Comparison of ENCODE assay signal across 1 cellular context in the genomic region with DNA sequence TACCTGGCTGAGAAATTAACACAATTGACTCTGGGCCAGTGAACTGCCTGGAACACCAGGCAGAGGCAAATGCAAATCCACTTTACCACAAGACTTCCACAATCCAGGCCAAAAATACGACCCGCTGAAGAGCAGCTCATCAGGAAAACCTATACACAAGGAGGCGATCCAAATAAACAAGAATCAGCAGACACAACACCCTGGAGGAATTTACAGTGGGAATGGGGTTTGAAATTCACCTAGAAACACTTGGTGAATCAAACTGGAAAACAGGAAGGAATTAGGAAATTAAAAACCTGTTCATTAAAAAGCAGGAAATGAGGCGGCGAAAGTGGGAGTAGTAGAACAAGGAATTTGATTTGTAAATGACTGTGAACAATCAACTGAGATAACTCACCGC.
TF ChIP-seq lines count a peak whose summit lies in the region.

No MANE protein-coding gene starts in this region.

TF ChIP-seq in K562, 482 proteins besides CTCF, POLR2A, EP300 and RAD21:
- TF ChIP-seq ZNF174 (CRISPR knock-in tag; IDR thresholded peaks at IDR 0.05) (no peak), RNF219 (CRISPR knock-in tag; IDR thresholded peaks at IDR 0.05) (no peak), MYNN (IDR thresholded peaks at IDR 0.05) (no peak), MYNN (CRISPR knock-in tag; IDR thresholded peaks at IDR 0.05) (no peak), SETDB1 (IDR thresholded peaks at IDR 0.05; ENCODE audit: low read length) (no peak), RBM17 (IDR thresholded peaks at IDR 0.05; ENCODE audit: borderline replicate concordance, low read depth, low read length) (no peak)
- TF ChIP-seq, protein P1, sequence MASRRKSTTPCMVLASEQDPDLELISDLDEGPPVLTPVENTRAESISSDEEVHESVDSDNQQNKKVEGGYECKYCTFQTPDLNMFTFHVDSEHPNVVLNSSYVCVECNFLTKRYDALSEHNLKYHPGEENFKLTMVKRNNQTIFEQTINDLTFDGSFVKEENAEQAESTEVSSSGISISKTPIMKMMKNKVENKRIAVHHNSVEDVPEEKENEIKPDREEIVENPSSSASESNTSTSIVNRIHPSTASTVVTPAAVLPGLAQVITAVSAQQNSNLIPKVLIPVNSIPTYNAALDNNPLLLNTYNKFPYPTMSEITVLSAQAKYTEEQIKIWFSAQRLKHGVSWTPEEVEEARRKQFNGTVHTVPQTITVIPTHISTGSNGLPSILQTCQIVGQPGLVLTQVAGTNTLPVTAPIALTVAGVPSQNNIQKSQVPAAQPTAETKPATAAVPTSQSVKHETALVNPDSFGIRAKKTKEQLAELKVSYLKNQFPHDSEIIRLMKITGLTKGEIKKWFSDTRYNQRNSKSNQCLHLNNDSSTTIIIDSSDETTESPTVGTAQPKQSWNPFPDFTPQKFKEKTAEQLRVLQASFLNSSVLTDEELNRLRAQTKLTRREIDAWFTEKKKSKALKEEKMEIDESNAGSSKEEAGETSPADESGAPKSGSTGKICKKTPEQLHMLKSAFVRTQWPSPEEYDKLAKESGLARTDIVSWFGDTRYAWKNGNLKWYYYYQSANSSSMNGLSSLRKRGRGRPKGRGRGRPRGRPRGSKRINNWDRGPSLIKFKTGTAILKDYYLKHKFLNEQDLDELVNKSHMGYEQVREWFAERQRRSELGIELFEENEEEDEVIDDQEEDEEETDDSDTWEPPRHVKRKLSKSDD (conservative IDR thresholded peaks at IDR 0.05; ENCODE audit: low read length): no peak
- TF ChIP-seq, protein P2, sequence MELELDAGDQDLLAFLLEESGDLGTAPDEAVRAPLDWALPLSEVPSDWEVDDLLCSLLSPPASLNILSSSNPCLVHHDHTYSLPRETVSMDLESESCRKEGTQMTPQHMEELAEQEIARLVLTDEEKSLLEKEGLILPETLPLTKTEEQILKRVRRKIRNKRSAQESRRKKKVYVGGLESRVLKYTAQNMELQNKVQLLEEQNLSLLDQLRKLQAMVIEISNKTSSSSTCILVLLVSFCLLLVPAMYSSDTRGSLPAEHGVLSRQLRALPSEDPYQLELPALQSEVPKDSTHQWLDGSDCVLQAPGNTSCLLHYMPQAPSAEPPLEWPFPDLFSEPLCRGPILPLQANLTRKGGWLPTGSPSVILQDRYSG (tag; conservative IDR thresholded peaks at IDR 0.05; ENCODE audit: low read depth): no peak
TF ChIP-seq in K562: peak in this region for 0.
